In the genomic region with DNA sequence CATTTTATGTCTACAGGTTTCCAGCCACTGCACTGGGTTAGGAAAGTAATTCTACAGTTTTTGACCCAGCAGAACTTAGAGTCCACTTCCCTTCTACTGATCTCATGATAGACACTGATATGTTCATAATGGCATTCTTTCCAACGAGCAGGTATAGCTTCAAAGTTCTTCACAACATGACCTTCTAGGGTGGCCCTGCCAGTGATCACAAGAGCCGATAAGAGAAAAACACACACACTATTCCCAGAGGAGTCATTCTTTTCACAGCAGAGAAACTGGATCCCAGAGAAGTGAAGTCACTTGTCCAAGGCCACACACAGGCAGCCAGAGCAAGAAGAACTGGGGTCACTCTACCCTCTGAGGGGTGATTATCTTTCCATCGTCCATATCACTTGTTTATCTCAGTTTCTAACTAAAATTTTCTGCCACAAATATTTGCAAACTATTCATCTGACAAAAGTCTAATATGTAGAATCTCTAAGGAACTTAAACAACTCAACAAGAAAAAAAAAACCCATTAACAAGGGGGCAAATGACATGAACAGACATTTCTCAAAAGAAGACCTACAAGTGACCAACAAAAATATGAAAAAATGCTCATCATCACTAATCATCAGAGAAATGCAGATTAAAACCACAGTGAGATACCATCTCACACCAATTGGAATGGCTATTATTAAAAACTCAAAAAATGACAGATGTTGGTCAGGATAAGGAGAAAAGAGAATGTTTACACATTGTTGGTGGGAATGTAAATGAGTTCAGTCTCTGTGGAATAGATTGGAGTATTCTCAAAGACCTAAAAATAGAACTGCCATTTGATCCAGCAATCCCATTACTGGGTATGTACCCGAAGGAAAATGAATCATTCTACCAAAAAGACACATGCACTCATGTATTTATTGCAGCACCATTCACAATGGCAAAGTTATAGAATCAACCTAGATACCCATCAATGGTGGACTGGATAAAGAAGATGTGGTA, we compare ENCODE assay signal across 19 cellular contexts. TPM values are rescaled to one million over a fixed set of nuclear protein-coding genes. Genes with fewer than 3 reads are reported as not detected.
"Had no signal": no experiment of that assay in that cellular context is flagged by ENCODE, and none has a peak within 500 bp of the region (broad histone marks: within the 10 kb centered on the region; RNA-seq: fewer than 3 reads in every experiment).

No MANE protein-coding gene starts in this region.

- ATAC-seq: activated CD4-positive, alpha-beta T cell treated with anti-CD3 and anti-CD28 coated beads for 36 hours; left ventricle myocardium superior; natural killer cell; T-helper 17 cell had no signal

- H3K9me3 ChIP-seq: suprapubic skin had no signal

- H3K36me3 ChIP-seq: cardiac muscle cell, suprapubic skin had no signal

- DNase-seq: activated CD4-positive, alpha-beta memory T cell treated with anti-CD3 and anti-CD28 coated beads, Interleukin-2, amount 10 ng/mL, durations not matched to agents 7 days and 5 days; activated CD4-positive, alpha-beta T cell treated with anti-CD3 and anti-CD28 coated beads for 36 hours; activated naive CD4-positive, alpha-beta T cell treated with anti-CD3 and anti-CD28 coated beads, Interleukin-2, amount 50 U/mL, for 16 hours; activated T-cell treated with anti-CD3 and anti-CD28 coated beads, Interleukin-2, amount 50 U/mL, for 24 hours; left ventricle myocardium superior; natural killer cell; occipital lobe; small intestine; stimulated activated CD4-positive, alpha-beta T cell treated with anti-CD3 and anti-CD28 coated beads, Interleukin-4, amount 100 ng/mL, for 4 hours; stimulated activated CD8-positive, alpha-beta memory T cell treated with anti-CD3 and anti-CD28 coated beads, Interleukin-4, amount 100 ng/mL, for 48 hours; stimulated activated naive CD4-positive, alpha-beta T cell treated with Interleukin-2 at 50 U/mL for 16 hours; T-helper 17 cell; trophoblast cell had no signal

- H3K27me3 ChIP-seq: cardiac muscle cell, hepatocyte, suprapubic skin had no signal

- H3K4me1 ChIP-seq: suprapubic skin had no signal

- H3K4me3 ChIP-seq: cardiac muscle cell, hepatocyte, suprapubic skin had no signal

- H3K79me2 ChIP-seq: hepatocyte had no signal

- H2AFZ ChIP-seq: hepatocyte had no signal

- H3K27ac ChIP-seq: cardiac muscle cell, hepatocyte, suprapubic skin had no signal

- H3K4me2 ChIP-seq: hepatocyte had no signal

RNA-seq across cellular contexts. Expression of gene SPTSSB, which starts 31.5 kb away (rescaled TPM):
- total RNA-seq: activated CD4-positive, alpha-beta memory T cell treated with anti-CD3 and anti-CD28 coated beads, Interleukin-2, amount 10 ng/mL, durations not matched to agents 7 days and 5 days; activated CD4-positive, alpha-beta T cell treated with anti-CD3 and anti-CD28 coated beads for 36 hours; cardiac muscle cell; dermis microvascular lymphatic vessel endothelial cell; epithelial cell of proximal tubule; posterior vena cava had no signal
- polyA plus RNA-seq: cardiac muscle cell had no signal
